Comparison of ENCODE assay signal across 11 cellular contexts in the genomic region with DNA sequence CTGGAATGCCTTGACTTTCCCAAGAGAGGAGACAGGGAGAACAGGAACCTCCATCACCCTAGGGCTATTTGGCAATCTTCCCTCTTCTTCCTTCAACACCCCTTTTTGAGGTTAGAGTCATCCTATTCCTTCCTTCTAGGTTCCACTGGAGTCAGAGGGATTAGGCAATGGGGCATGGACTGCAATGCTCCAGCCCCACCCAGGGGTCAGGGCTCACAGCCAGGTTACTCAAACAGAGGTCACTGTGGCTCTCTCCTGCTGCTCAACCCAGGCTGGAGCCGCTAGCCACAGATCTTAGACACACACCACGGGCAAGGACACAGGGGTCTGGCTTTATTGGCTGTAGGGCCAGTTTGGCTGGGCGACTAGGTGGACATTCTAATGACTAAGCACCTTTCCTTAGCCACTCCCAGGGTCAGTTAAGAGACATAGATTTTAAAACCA.
A peak's percentile ranks its signal among the peaks of the same experiment; 100 is the strongest.
DNase-seq lines count a peak whose midpoint lies in the region; ATAC-seq, FAIRE-seq and TF ChIP-seq lines count a peak whose summit lies in the region.
"Had no signal": no experiment of that assay in that cellular context is flagged by ENCODE, and none has a peak within 500 bp of the region (broad histone marks: within the 10 kb centered on the region; RNA-seq: fewer than 3 reads in every experiment).

No MANE protein-coding gene starts in this region.

- H3K4me1 Mint-ChIP-seq in T-helper 2 cell treated with Interferon-gamma antibody and Interleukin-4, amounts not matched to agents 5 μg/mL and 100 μg/mL, for 36 hours (ENCODE audit: low read depth): no peaks in the 10 kb centered on the region

- peak overlapping the region; percentile 45 to 78 for H3K27ac ChIP-seq in liver (ENCODE audit: low read depth in 1 of 2, low read length in 2 of 2)

- H3K27ac Mint-ChIP-seq in T-helper 2 cell treated with Interferon-gamma antibody and Interleukin-4, amounts not matched to agents 5 μg/mL and 100 μg/mL, for 36 hours: no peak overlapping the region
- H3K27ac Mint-ChIP-seq: activated CD4-positive, alpha-beta memory T cell treated with anti-CD3 and anti-CD28 coated beads for 36 hours had no signal

- no peaks in the 10 kb centered on the region for H3K36me3 ChIP-seq in bronchial epithelial cell (ENCODE audit: control insufficient read depth, insufficient read depth, low read length)
- no peaks in the 10 kb centered on the region for H3K36me3 ChIP-seq in liver (ENCODE audit: control insufficient read depth in 4 of 4, insufficient read depth in 3 of 4, low read depth in 1 of 4, low read length in 3 of 4)

- TF ChIP-seq CTCF in AG09319 (IDR thresholded peaks at IDR 0.05; ENCODE audit: low read depth, low read length) (no peak), bronchial epithelial cell (IDR thresholded peaks at IDR 0.05; ENCODE audit: insufficient read depth, low read length, severe bottlenecking) (no peak), liver (IDR thresholded peaks at IDR 0.05; ENCODE audit: low read depth, low read length, missing input control) (no peak)

- no peak overlapping the region for H3K9ac ChIP-seq in liver (ENCODE audit: low read depth in 1 of 2, low read length in 2 of 2)

- DNase-seq in AG09319 (ENCODE audit: extremely low read depth, low read depth): peak; percentile 15
- peak; percentile 97 for DNase-seq in bronchial epithelial cell (ENCODE audit: low read depth)
- no peak for DNase-seq in Ammon's horn (ENCODE audit: low spot score)
- no peak for DNase-seq in T-helper 2 cell treated with Interferon-gamma antibody and Interleukin-4, amounts not matched to agents 5 μg/mL and 100 μg/mL, for 36 hours (ENCODE audit: low spot score)
- DNase-seq in germinal center (ENCODE audit: low spot score): no peak
- DNase-seq: activated CD4-positive, alpha-beta memory T cell treated with anti-CD3 and anti-CD28 coated beads for 36 hours; NCI-H1092 treated with DMSO at 0.1 percent for 48 hours; stimulated activated CD4-positive, alpha-beta T cell treated with anti-CD3 and anti-CD28 coated beads, Interleukin-4, amount 100 ng/mL, for 24 hours had no signal

- H3K4me3 ChIP-seq in bronchial epithelial cell (ENCODE audit: low read depth, low read length) (no peak overlapping the region), liver (ENCODE audit: low read depth in 1 of 3, low read length in 3 of 3) (no peak overlapping the region)

- H3K4me3 Mint-ChIP-seq in T-helper 2 cell treated with Interferon-gamma antibody and Interleukin-4, amounts not matched to agents 5 μg/mL and 100 μg/mL, for 36 hours: no peak overlapping the region
- H3K4me3 Mint-ChIP-seq: activated CD4-positive, alpha-beta memory T cell treated with anti-CD3 and anti-CD28 coated beads for 36 hours had no signal

- H3K36me3 Mint-ChIP-seq in T-helper 2 cell treated with Interferon-gamma antibody and Interleukin-4, amounts not matched to agents 5 μg/mL and 100 μg/mL, for 36 hours (ENCODE audit: low read depth): no peaks in the 10 kb centered on the region
- H3K36me3 Mint-ChIP-seq: activated CD4-positive, alpha-beta memory T cell treated with anti-CD3 and anti-CD28 coated beads for 36 hours had no signal

- H3K9me3 ChIP-seq in liver (ENCODE audit: control insufficient read depth in 4 of 4, low read length in 3 of 4): no peaks in the 10 kb centered on the region

- H3K4me1 ChIP-seq in liver (ENCODE audit: control insufficient read depth in 4 of 4, insufficient read depth in 4 of 4, low read length in 3 of 4): peaks cover 2 to 45% (median 42%) of the 10 kb centered on the region in 4 donors

- H3K27me3 Mint-ChIP-seq in T-helper 2 cell treated with Interferon-gamma antibody and Interleukin-4, amounts not matched to agents 5 μg/mL and 100 μg/mL, for 36 hours (ENCODE audit: low read depth): peaks cover 9% of the 10 kb centered on the region

- no peak for ATAC-seq in GM18511 (IDR thresholded peaks at IDR 0.05; ENCODE audit: unreplicated experiment)

- H3K9me3 Mint-ChIP-seq in T-helper 2 cell treated with Interferon-gamma antibody and Interleukin-4, amounts not matched to agents 5 μg/mL and 100 μg/mL, for 36 hours: no peaks in the 10 kb centered on the region
- H3K9me3 Mint-ChIP-seq: activated CD4-positive, alpha-beta memory T cell treated with anti-CD3 and anti-CD28 coated beads for 36 hours had no signal

- no peaks in the 10 kb centered on the region for H3K27me3 ChIP-seq in bronchial epithelial cell (ENCODE audit: control insufficient read depth, insufficient read depth, low read length)
- no peaks in the 10 kb centered on the region for H3K27me3 ChIP-seq in liver (ENCODE audit: control insufficient read depth in 4 of 4, insufficient read depth in 4 of 4, low read length in 3 of 4)

- 38% methylated on average over 3 of the region's 3 CpGs for WGBS in liver

- TF ChIP-seq EP300 in Ishikawa (IDR thresholded peaks at IDR 0.05; ENCODE audit: borderline replicate concordance): no peak

- FAIRE-seq in bronchial epithelial cell (lab: Jason Lieb, UNC): peak; percentile 94

- TF ChIP-seq RAD21 in Ishikawa (IDR thresholded peaks at IDR 0.05; ENCODE audit: low read depth) (peak; percentile 5; the same call in 1 of the 2 replicates), liver (IDR thresholded peaks at IDR 0.05) (peak; percentile 64 to 74)

TF ChIP-seq in Ishikawa, 13 proteins besides CTCF, POLR2A, EP300 and RAD21 (continues in another document):
- no peak for TF ChIP-seq FOXM1 (IDR thresholded peaks at IDR 0.05; ENCODE audit: borderline replicate concordance, low read depth)
- TF ChIP-seq TEAD4 (IDR thresholded peaks at IDR 0.05): no peak
- no peak for TF ChIP-seq EGR1 (IDR thresholded peaks at IDR 0.05)
- TF ChIP-seq TAF1 (IDR thresholded peaks at IDR 0.05; ENCODE audit: low read depth): no peak
- 0 out of 2 replicates have a peak, but pooled peaks have one; percentile 24 for TF ChIP-seq TCF12 (IDR thresholded peaks at IDR 0.05; ENCODE audit: low read depth)
- peak; percentile 13; the same call in 1 of the 2 replicates for TF ChIP-seq CEBPB (IDR thresholded peaks at IDR 0.05)
- TF ChIP-seq CREB1 (IDR thresholded peaks at IDR 0.05; ENCODE audit: low read depth): no peak
- TF ChIP-seq ZBTB7A (IDR thresholded peaks at IDR 0.05; ENCODE audit: low read depth): no peak
- TF ChIP-seq NFIC (IDR thresholded peaks at IDR 0.05): peak; percentile 44; the same call in 1 of the 2 replicates

TF ChIP-seq in liver, 16 proteins besides CTCF, POLR2A, EP300 and RAD21:
- peak; percentile 86 for TF ChIP-seq NR2F2 (IDR thresholded peaks at IDR 0.05)
- peak; percentile 40 for TF ChIP-seq YY1 (IDR thresholded peaks at IDR 0.05)
- peak; percentile 49 to 66 for TF ChIP-seq JUND (IDR thresholded peaks at IDR 0.05)
- no peak for TF ChIP-seq EGR1 (IDR thresholded peaks at IDR 0.05; ENCODE audit: low read depth in 2 of 2)
- no peak for TF ChIP-seq TAF1 (conservative IDR thresholded peaks at IDR 0.05)
- TF ChIP-seq SP1 (IDR thresholded peaks at IDR 0.05): peak; percentile 80
- TF ChIP-seq, protein P1, sequence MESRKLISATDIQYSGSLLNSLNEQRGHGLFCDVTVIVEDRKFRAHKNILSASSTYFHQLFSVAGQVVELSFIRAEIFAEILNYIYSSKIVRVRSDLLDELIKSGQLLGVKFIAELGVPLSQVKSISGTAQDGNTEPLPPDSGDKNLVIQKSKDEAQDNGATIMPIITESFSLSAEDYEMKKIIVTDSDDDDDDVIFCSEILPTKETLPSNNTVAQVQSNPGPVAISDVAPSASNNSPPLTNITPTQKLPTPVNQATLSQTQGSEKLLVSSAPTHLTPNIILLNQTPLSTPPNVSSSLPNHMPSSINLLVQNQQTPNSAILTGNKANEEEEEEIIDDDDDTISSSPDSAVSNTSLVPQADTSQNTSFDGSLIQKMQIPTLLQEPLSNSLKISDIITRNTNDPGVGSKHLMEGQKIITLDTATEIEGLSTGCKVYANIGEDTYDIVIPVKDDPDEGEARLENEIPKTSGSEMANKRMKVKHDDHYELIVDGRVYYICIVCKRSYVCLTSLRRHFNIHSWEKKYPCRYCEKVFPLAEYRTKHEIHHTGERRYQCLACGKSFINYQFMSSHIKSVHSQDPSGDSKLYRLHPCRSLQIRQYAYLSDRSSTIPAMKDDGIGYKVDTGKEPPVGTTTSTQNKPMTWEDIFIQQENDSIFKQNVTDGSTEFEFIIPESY (IDR thresholded peaks at IDR 0.05): peak; percentile 48
- peak; percentile 12 for TF ChIP-seq FOXA1 (IDR thresholded peaks at IDR 0.05)
- peak; percentile 92 to 94 for TF ChIP-seq HNF4A (conservative IDR thresholded peaks at IDR 0.05)
- TF ChIP-seq, protein P2, sequence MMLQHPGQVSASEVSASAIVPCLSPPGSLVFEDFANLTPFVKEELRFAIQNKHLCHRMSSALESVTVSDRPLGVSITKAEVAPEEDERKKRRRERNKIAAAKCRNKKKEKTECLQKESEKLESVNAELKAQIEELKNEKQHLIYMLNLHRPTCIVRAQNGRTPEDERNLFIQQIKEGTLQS (IDR thresholded peaks at IDR 0.05): peak; percentile 41
- TF ChIP-seq HNF4G (IDR thresholded peaks at IDR 0.05): peak; percentile 54
- TF ChIP-seq GABPA (IDR thresholded peaks at IDR 0.05 in 1 of 2, conservative IDR thresholded peaks at IDR 0.05 in 1 of 2): no peak
- peak; percentile 97 to 99 for TF ChIP-seq RXRA (IDR thresholded peaks at IDR 0.05)

Comparison
In these comparisons a context has a peak if more than half of its experiments do, and no peak if none do; other contexts are left out.
1. DNase-seq: peak in AG09319 (single experiment) and bronchial epithelial cell (single experiment); none in Ammon's horn (single experiment), T-helper 2 cell treated with Interferon-gamma antibody and Interleukin-4, amounts not matched to agents 5 μg/mL and 100 μg/mL, for 36 hours (single experiment) and germinal center (single experiment).